In genomic region chr11:37504066-37504611, GRCh38 we compare ENCODE assay signal across 9 cellular contexts.
DNase-seq lines count a peak whose midpoint lies in the region; ATAC-seq and TF ChIP-seq lines count a peak whose summit lies in the region.
"Had no signal": no experiment of that assay in that cellular context is flagged by ENCODE, and none has a peak within 500 bp of the region (broad histone marks: within the 10 kb centered on the region; RNA-seq: fewer than 3 reads in every experiment).

No MANE protein-coding gene starts in this region.

- H3K27me3 Mint-ChIP-seq in nephron (ENCODE audit: low read depth) (no peaks in the 10 kb centered on the region), nephron progenitor cell (ENCODE audit: low read depth, poor library complexity) (peaks cover 3% of the 10 kb centered on the region)

- peak; percentile 86 for ATAC-seq in GM19468 (IDR thresholded peaks at IDR 0.05; ENCODE audit: extremely low read depth, unreplicated experiment)
- ATAC-seq in HG03432 (IDR thresholded peaks at IDR 0.05; ENCODE audit: unreplicated experiment) = peak; percentile 94

- H3K36me3 Mint-ChIP-seq in nephron (ENCODE audit: low read depth) (no peaks in the 10 kb centered on the region), nephron progenitor cell (ENCODE audit: low read depth) (no peaks in the 10 kb centered on the region)
- H3K36me3 Mint-ChIP-seq: brain had no signal

- peak overlapping the region; percentile 38 for H3K4me3 ChIP-seq in adipocyte (ENCODE audit: low read length)

- H3K36me3 ChIP-seq in adipocyte (ENCODE audit: control insufficient read depth, insufficient read depth, low read length, severe bottlenecking) = no peaks in the 10 kb centered on the region

- TF ChIP-seq CTCF in nephron (IDR thresholded peaks at IDR 0.05; ENCODE audit: unreplicated experiment in 3 of 3) (no peak), nephron progenitor cell (IDR thresholded peaks at IDR 0.05) (no peak)

- H3K4me1 Mint-ChIP-seq in nephron (peaks cover 5% of the 10 kb centered on the region), nephron progenitor cell (no peaks in the 10 kb centered on the region)

- H3K27me3 ChIP-seq in adipocyte (replicated peaks; ENCODE audit: control insufficient read depth, insufficient read depth, low read length) = no peaks in the 10 kb centered on the region

- peak overlapping the region; percentile 56 to 89 (median 60) for H3K27ac Mint-ChIP-seq in nephron
- no peak overlapping the region for H3K27ac Mint-ChIP-seq in nephron progenitor cell

- H3K4me1 ChIP-seq in adipocyte (ENCODE audit: control insufficient read depth, insufficient read depth, low read length) = peaks cover 47% of the 10 kb centered on the region

- no peak overlapping the region for H3K4me3 Mint-ChIP-seq in nephron
- H3K4me3 Mint-ChIP-seq in nephron progenitor cell = no peak overlapping the region
- H3K4me3 Mint-ChIP-seq: brain had no signal

- peak overlapping the region; percentile 57 for H3K9ac ChIP-seq in adipocyte (ENCODE audit: low read length)

- H3K9me3 Mint-ChIP-seq in nephron (no peaks in the 10 kb centered on the region), nephron progenitor cell (no peaks in the 10 kb centered on the region)
- H3K9me3 Mint-ChIP-seq: brain had no signal

- DNase-seq in COLO829 (ENCODE audit: low spot score) (peak; percentile 70), adipocyte (ENCODE audit: low read depth) (peak; percentile 82), nephron progenitor cell (no peak), NCI-H82 (lab: John Stamatoyannopoulos, UW) (no peak)
- DNase-seq in activated T-cell treated with anti-CD3 and anti-CD28 coated beads, Interleukin-2, amount 50 U/mL, for 48 hours = no peak

- H3K9me3 ChIP-seq in adipocyte (ENCODE audit: control insufficient read depth, low read length) = no peaks in the 10 kb centered on the region

Comparison
In these comparisons a context has a peak if more than half of its experiments do, and no peak if none do; other contexts are left out.
1. DNase-seq: peak in COLO829 (single experiment) and adipocyte (single experiment); none in nephron progenitor cell (single experiment), activated T-cell treated with anti-CD3 and anti-CD28 coated beads, Interleukin-2, amount 50 U/mL, for 48 hours (0 of 2) and NCI-H82 (single experiment).